Comparison of ENCODE assay signal across 10 cellular contexts in the genomic region with DNA sequence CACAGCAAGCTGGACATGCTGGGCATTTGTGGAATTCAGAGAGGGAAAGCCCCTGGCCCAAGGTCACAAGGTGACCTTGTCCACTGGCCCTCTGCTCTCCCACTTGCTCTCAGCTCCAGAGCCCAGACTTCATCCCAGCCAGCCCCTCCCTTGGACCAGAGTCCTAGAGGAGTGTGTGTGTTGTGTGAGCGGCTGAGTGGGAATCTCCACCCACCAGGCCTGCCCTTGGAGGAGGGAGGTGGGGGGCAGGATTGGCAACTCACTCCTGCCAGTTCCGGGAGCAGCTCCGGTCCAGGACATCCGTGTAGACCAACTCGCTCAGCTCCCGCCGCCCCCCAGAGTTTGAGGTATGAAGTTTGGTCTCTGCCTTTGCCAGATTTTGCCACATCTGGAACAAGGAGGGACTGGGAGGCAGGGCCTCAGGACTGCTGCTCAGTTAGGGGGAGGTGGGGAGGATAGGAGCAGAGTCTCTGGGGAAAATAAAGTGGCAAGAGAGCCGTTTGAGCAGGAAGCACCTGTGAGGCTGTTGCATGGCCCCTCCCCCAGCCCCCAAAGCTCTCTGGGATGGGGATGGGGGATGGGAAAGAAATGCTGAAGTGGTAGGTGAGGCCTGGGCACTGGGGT. TPM values are rescaled to one million over a fixed set of nuclear protein-coding genes. Genes with fewer than 3 reads are reported as not detected.
DNase-seq lines count a peak whose midpoint lies in the region; ATAC-seq and TF ChIP-seq lines count a peak whose summit lies in the region.
"Had no signal": no experiment of that assay in that cellular context is flagged by ENCODE, and none has a peak within 500 bp of the region (broad histone marks: within the 10 kb centered on the region; RNA-seq: fewer than 3 reads in every experiment).

No MANE protein-coding gene starts in this region.

- ATAC-seq in HG03280 (IDR thresholded peaks at IDR 0.05; ENCODE audit: unreplicated experiment) (no peak), GM19395 (IDR thresholded peaks at IDR 0.05; ENCODE audit: unreplicated experiment) (no peak), HG03039 (IDR thresholded peaks at IDR 0.05; ENCODE audit: unreplicated experiment) (no peak)

- H3K4me3 ChIP-seq in HL-60 (replicated peaks; ENCODE audit: insufficient read depth, low read length) (peak overlapping the region; percentile 12), mucosa of rectum (ENCODE audit: low read length in 2 of 2) (peak overlapping the region; percentile 77 to 84), tibial nerve (peak overlapping the region in 1 of 4 donors; percentile 6)

- no peak for TF ChIP-seq EP300 in tibial nerve (IDR thresholded peaks at IDR 0.05)

- no peaks in the 10 kb centered on the region for H3K27me3 ChIP-seq in HL-60 (ENCODE audit: insufficient read depth, poor library complexity, severe bottlenecking)
- H3K27me3 ChIP-seq in mucosa of rectum (ENCODE audit: control insufficient read depth in 2 of 2, insufficient read depth in 2 of 2, low read length in 2 of 2): peaks cover 0 to 1% of the 10 kb centered on the region in 2 donors
- peaks cover 0 to 8% of the 10 kb centered on the region in 2 donors for H3K27me3 ChIP-seq in tibial nerve

- no peak for TF ChIP-seq POLR2A in tibial nerve (IDR thresholded peaks at IDR 0.05)

- peak overlapping the region; percentile 87 for H3K27ac ChIP-seq in HL-60 (replicated peaks)
- peak overlapping the region; percentile 90 to 91 for H3K27ac ChIP-seq in mucosa of rectum (ENCODE audit: low read depth in 2 of 2, low read length in 2 of 2)
- H3K27ac ChIP-seq in tibial nerve: peak overlapping the region in 1 of 4 donors; percentile 59

- H3K36me3 ChIP-seq in mucosa of rectum (ENCODE audit: control insufficient read depth in 2 of 2, insufficient read depth in 2 of 2, low read length in 2 of 2) (peaks cover 3 to 8% of the 10 kb centered on the region in 2 donors), tibial nerve (no peaks in the 10 kb centered on the region)

- H3K9me3 ChIP-seq in mucosa of rectum (ENCODE audit: control insufficient read depth in 2 of 2, low read length in 2 of 2) (no peaks in the 10 kb centered on the region), tibial nerve (no peaks in the 10 kb centered on the region)

- DNase-seq in DMS153 (lab: John Stamatoyannopoulos, UW): peak; percentile 53
- peak; percentile 50 to 77 for DNase-seq in HL-60 (ENCODE audit: low read depth in 1 of 2, low spot score in 1 of 2)
- peak; percentile 39 for DNase-seq in astrocyte of the hippocampus (ENCODE audit: low read depth, low spot score)
- DNase-seq in tibial nerve (ENCODE audit: low spot score in 2 of 2): no peak
- DNase-seq: nephron progenitor cell had no signal

- peak overlapping the region; percentile 87 to 88 for H3K9ac ChIP-seq in mucosa of rectum (ENCODE audit: low read depth in 1 of 2, low read length in 2 of 2)

- H3K4me1 ChIP-seq in mucosa of rectum (ENCODE audit: control insufficient read depth in 2 of 2, insufficient read depth in 2 of 2, low read length in 2 of 2): peaks cover 60 to 68% of the 10 kb centered on the region in 2 donors
- peaks cover 0 to 39% (median 20%) of the 10 kb centered on the region in 4 donors for H3K4me1 ChIP-seq in tibial nerve

- WGBS in tibial nerve, 2 donors: 20 to 28% methylated on average over 8 of the region's 8 CpGs

- no peak for TF ChIP-seq CTCF in HL-60 (IDR thresholded peaks at IDR 0.05; ENCODE audit: insufficient read depth, low read length)
- TF ChIP-seq CTCF in tibial nerve (IDR thresholded peaks at IDR 0.05): no peak

RNA-seq across cellular contexts. Expression of a gene that starts 1.4 kb away (rescaled TPM):
- 1 to 10 TPM in 2 of 4 donors, not detected in 2; 2.1 to 2.4 TPM for total RNA-seq in tibial nerve

RNA-seq across cellular contexts. Expression of a gene that starts 5.2 kb away (rescaled TPM):
- not detected for total RNA-seq in tibial nerve
- total RNA-seq: aorta had no signal

RNA-seq across cellular contexts. Expression of a gene that starts 6.6 kb away (rescaled TPM):
- total RNA-seq in tibial nerve: 1 to 10 TPM in 3 of 4 donors, under 1 TPM in 1; 0.63 to 3.6 (median 1.3) TPM

RNA-seq across cellular contexts. Expression of a gene that starts 15.6 kb away (rescaled TPM):
- 1 to 10 TPM in 2 of 4 donors, not detected in 2; 1.9 to 7.2 TPM for total RNA-seq in tibial nerve

RNA-seq across cellular contexts. Expression of a gene that starts 46.7 kb away (rescaled TPM):
- 10 to 100 TPM; 70.6 to 99.2 (median 87.3) TPM for total RNA-seq in tibial nerve

Comparison
In these comparisons a context has a peak if more than half of its experiments do, and no peak if none do; other contexts are left out.
1. DNase-seq: peak in DMS153 (single experiment), HL-60 (2 of 2) and astrocyte of the hippocampus (single experiment); none in tibial nerve (0 of 2).